In the genomic region with DNA sequence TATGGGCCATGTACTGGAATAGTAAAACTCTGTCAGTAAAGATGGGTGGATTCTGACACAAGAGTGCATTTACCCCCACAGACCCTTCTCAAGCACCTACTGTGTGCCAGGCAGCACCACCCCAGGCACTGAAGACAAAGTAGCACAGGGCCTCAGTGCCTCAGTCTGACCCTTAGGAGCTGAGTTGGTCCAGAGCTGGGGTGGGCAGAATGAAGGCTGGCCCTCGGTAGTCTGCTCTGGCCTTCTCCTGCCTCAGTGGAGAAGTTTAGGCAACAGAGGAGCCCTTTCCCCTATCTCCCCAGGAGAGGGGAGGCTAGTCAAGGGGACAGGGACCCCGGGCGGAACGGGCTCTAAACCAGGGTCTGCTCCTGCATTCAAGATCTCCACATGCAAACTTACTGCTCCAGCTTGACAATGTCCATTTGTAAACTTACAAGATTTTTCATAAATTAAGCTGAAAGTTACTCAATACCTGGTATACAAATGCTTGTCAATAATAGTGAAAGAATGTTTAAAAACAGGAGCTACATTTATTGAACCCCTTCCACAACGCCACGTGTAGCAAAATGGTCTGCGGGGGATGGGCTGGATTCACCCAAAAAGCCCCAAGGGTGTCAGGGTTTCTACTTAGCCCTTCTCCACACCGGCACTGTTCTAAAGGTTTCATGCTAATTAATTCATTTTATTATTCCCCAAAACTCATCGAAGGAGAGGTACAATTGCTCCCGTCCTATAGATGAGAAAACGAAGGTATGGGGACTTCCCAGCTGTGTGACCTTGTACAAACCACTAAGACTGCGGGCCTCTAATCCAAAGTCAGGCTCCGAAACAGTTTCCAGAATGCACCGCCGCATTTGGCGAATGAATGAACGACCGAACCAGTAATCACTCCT, we compare ENCODE assay signal across 8 cellular contexts. TPM values are rescaled to one million over a fixed set of nuclear protein-coding genes. Genes with fewer than 3 reads are reported as not detected.
DNase-seq lines count a peak whose midpoint lies in the region; ATAC-seq, FAIRE-seq and TF ChIP-seq lines count a peak whose summit lies in the region.

No MANE protein-coding gene starts in this region.

- H2BK120ac ChIP-seq in trophoblast cell (ENCODE audit: insufficient read depth, low read length, poor library complexity), result peak overlapping the region; percentile 57

- H3K9me3 ChIP-seq in trophoblast cell (ENCODE audit: insufficient read depth, low read depth, low read length), result no peaks in the 10 kb centered on the region

- peak overlapping the region; percentile 71 for H3K4ac ChIP-seq in trophoblast cell (ENCODE audit: low read depth, low read length)

- H3K9ac ChIP-seq in trophoblast cell (ENCODE audit: low read length), result peak overlapping the region; percentile 81

- peak overlapping the region; percentile 88 for H3K4me3 ChIP-seq in epithelial cell of proximal tubule (ENCODE audit: low read depth, low read length)
- peak overlapping the region; percentile 95 for H3K4me3 ChIP-seq in trophoblast cell (ENCODE audit: low read depth, low read length)

- H3K14ac ChIP-seq in trophoblast cell (ENCODE audit: low read length), result peak overlapping the region; percentile 92

- H3K27ac ChIP-seq in trophoblast cell (ENCODE audit: low read depth, low read length), result peak overlapping the region; percentile 70

- peak overlapping the region; percentile 13 for H4K12ac ChIP-seq in trophoblast cell (ENCODE audit: low read depth, low read length)

- peaks cover 13 to 15% of the 10 kb centered on the region in 2 experiments for H3K36me3 ChIP-seq in trophoblast cell (ENCODE audit: control insufficient read depth in 1 of 2, insufficient read depth in 2 of 2, low read length in 2 of 2)

- H3K27me3 ChIP-seq in trophoblast cell (ENCODE audit: insufficient read depth, low read length), result no peaks in the 10 kb centered on the region

- ATAC-seq in HG02588 (IDR thresholded peaks at IDR 0.05; ENCODE audit: unreplicated experiment) (peak; percentile 1), HG03342 (IDR thresholded peaks at IDR 0.05; ENCODE audit: unreplicated experiment) (no peak), HG03095 (IDR thresholded peaks at IDR 0.05; ENCODE audit: unreplicated experiment) (no peak)

- H2BK5ac ChIP-seq in trophoblast cell (ENCODE audit: low read depth, low read length, poor library complexity), result peak overlapping the region; percentile 69

- DNase-seq in COLO668 (lab: John Stamatoyannopoulos, UW; ENCODE audit: unreplicated experiment) (peak; percentile 4), epithelial cell of proximal tubule (ENCODE audit: low read depth) (no peak), trophoblast cell (no peak), RCC 7860 (ENCODE audit: low spot score) (no peak)
- peak; percentile 66 for DNase-seq in activated CD4-positive, alpha-beta T cell treated with anti-CD3 and anti-CD28 coated beads for 48 hours

- H3K79me1 ChIP-seq in trophoblast cell (ENCODE audit: low read length), result peaks cover 23% of the 10 kb centered on the region

- FAIRE-seq in RCC 7860 (lab: Jason Lieb, UNC), result no peak

- H2AK5ac ChIP-seq in trophoblast cell (ENCODE audit: low read length), result peak overlapping the region; percentile 69

- H2AFZ ChIP-seq in trophoblast cell (ENCODE audit: insufficient read depth, low read length, poor library complexity), result no peak overlapping the region

- H3K23ac ChIP-seq in trophoblast cell (ENCODE audit: low read length), result no peak overlapping the region

- H2BK12ac ChIP-seq in trophoblast cell (ENCODE audit: low read length), result no peak overlapping the region

- peak overlapping the region; percentile 31 for H3K18ac ChIP-seq in trophoblast cell (ENCODE audit: low read length)

- H3K79me2 ChIP-seq in trophoblast cell (ENCODE audit: control insufficient read depth, insufficient read depth, low read length, poor library complexity), result peaks cover 55% of the 10 kb centered on the region

- H3K4me1 ChIP-seq in trophoblast cell (ENCODE audit: control insufficient read depth in 1 of 2, insufficient read depth in 2 of 2, low read length in 2 of 2), result peaks cover 25 to 30% of the 10 kb centered on the region in 2 experiments

- peak overlapping the region; percentile 70 for H4K91ac ChIP-seq in trophoblast cell (ENCODE audit: low read depth, low read length)

- H3K4me2 ChIP-seq in trophoblast cell (ENCODE audit: low read length), result peak overlapping the region; percentile 71

- WGBS in trophoblast cell (ENCODE audit: extremely low coverage, insufficient coverage, insufficient read length), result no CpG with 5 or more reads among the region's 18 CpGs

- TF ChIP-seq CTCF in epithelial cell of proximal tubule (conservative IDR thresholded peaks at IDR 0.05; ENCODE audit: low read depth, low read length), result no peak

- peak overlapping the region; percentile 31 for H4K8ac ChIP-seq in trophoblast cell (ENCODE audit: low read depth, low read length)

RNA-seq across cellular contexts. Expression of a gene that starts 1.5 kb away (rescaled TPM):
- 295 and 368 TPM in 2 replicates for total RNA-seq in epithelial cell of proximal tubule
- polyA plus RNA-seq in trophoblast cell (2013), result 187 and 192 TPM in 2 replicates

RNA-seq across cellular contexts. Expression of a gene that starts 34.9 kb away (rescaled TPM):
- total RNA-seq in epithelial cell of proximal tubule, result 71.1 and 73.2 TPM in 2 replicates
- polyA plus RNA-seq in trophoblast cell (2013), result 66.6 and 67.9 TPM in 2 replicates

Comparison
In these comparisons a context has a peak if more than half of its experiments do, and no peak if none do; other contexts are left out.
1. DNase-seq: peak in COLO668 (single experiment) and activated CD4-positive, alpha-beta T cell treated with anti-CD3 and anti-CD28 coated beads for 48 hours (single experiment); none in epithelial cell of proximal tubule (single experiment), trophoblast cell (0 of 2) and RCC 7860 (single experiment).